ENCODE assay signal across 17 cellular contexts in the genomic region with DNA sequence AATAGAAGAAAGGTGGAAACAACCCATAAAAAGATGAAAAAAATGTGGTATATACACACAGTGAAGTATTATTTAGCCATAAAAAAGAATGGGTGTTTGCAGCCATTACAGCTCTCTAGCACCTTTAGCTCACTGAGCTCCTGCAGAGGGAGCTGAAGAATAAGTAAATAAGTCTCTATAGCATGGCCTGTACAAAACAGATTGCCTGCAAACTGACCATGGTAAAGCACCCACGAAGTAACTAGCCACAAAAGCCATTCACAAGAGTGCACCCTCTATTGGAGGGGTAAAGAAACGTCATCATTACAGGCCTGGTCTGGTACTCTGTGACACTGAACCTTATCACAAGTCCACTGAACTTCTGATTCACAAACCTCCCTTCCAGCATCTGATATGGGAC.
DNase-seq lines count a peak whose midpoint lies in the region; ATAC-seq, FAIRE-seq and TF ChIP-seq lines count a peak whose summit lies in the region.
"Had no signal": no experiment of that assay in that cellular context is flagged by ENCODE, and none has a peak within 500 bp of the region (broad histone marks: within the 10 kb centered on the region; RNA-seq: fewer than 3 reads in every experiment).

No MANE protein-coding gene starts in this region.

- ATAC-seq in HG03432 (IDR thresholded peaks at IDR 0.05; ENCODE audit: unreplicated experiment) (no peak), GM21447 (IDR thresholded peaks at IDR 0.05; ENCODE audit: unreplicated experiment) (no peak)
- ATAC-seq: gastrocnemius medialis, right cardiac atrium, T-cell had no signal

- no peak overlapping the region for H2BK5ac ChIP-seq in H1 (ENCODE audit: low read depth, low read length)

- H3K27me3 ChIP-seq in H1 (replicated peaks in 1 of 4; ENCODE audit: control insufficient read depth in 3 of 4, extremely low read depth in 1 of 4, insufficient read depth in 3 of 4, low read length in 3 of 4), result no peaks in the 10 kb centered on the region
- H3K27me3 ChIP-seq: gastrocnemius medialis had no signal

- peak; percentile 20 for TF ChIP-seq CTCF in GM12873 (IDR thresholded peaks at IDR 0.05; ENCODE audit: insufficient read depth, low read depth, low read length, missing control alignments)
- TF ChIP-seq CTCF in NB4 (IDR thresholded peaks at IDR 0.05; ENCODE audit: low read depth, low read length), result no peak
- peak in 2 of 3 experiments; percentile 22 to 48; a peak in 2 of 4 replicates for TF ChIP-seq CTCF in H1 (IDR thresholded peaks at IDR 0.05; ENCODE audit: control extremely low read depth in 1 of 3, insufficient read depth in 1 of 3, low read depth in 1 of 3, low read length in 3 of 3)

- H3K27ac ChIP-seq in H1 (ENCODE audit: low read depth, low read length), result no peak overlapping the region
- H3K27ac ChIP-seq: gastrocnemius medialis had no signal

- TF ChIP-seq EP300 in H1 (IDR thresholded peaks at IDR 0.05; ENCODE audit: borderline replicate concordance in 1 of 2, low read depth in 2 of 2, low read length in 2 of 2), result no peak

- H3K9ac ChIP-seq in H1 (replicated peaks in 1 of 4; ENCODE audit: extremely low read depth in 1 of 4, low read depth in 3 of 4, low read length in 3 of 4), result no peak overlapping the region

- H4K5ac ChIP-seq in H1 (ENCODE audit: insufficient read length, low read depth, low read length), result no peak overlapping the region

- CTCF ChIA-PET in H1 (lab: Charles Lee; ENCODE audit: partially characterized antibody), result interaction anchor here (0.5 to 2.4 kb wide), 9 partner anchors 9 to 100 kb away, joined by 3 to 9 read pairs (median 3); no protein-coding TSS in a partner anchor

- no peak for FAIRE-seq in H1 (lab: Jason Lieb, UNC)

- no peak overlapping the region for H4K8ac ChIP-seq in H1 (ENCODE audit: extremely low read depth, insufficient read depth, low read length)

- no peaks in the 10 kb centered on the region for H3K36me3 ChIP-seq in H1 (ENCODE audit: control insufficient read depth in 2 of 4, insufficient read depth in 4 of 4, low read length in 3 of 4)
- H3K36me3 ChIP-seq: gastrocnemius medialis had no signal

- DNase-seq in A172 (ENCODE audit: low spot score) (peak; percentile 2), NB4 (ENCODE audit: low read depth) (peak; percentile 37), H1 (ENCODE audit: low read depth in 1 of 2, low spot score in 2 of 2) (no peak), NCI-H1694 (lab: John Stamatoyannopoulos, UW) (no peak), HT-29 (ENCODE audit: low spot score) (no peak)
- DNase-seq: activated CD4-positive, CD25-positive, alpha-beta regulatory T cell treated with anti-CD3 and anti-CD28 coated beads, Interleukin-2, amount 50 U/mL, for 72 hours; activated T-cell treated with anti-CD3 and anti-CD28 coated beads, Interleukin-2, amount 50 U/mL, for 48 hours; amygdala; gastrocnemius medialis; GF-D8; NCI-H1417 treated with DMSO at 0.1 percent for 48 hours; NK-92 treated with Interleukin-12 subunit alpha and Interleukin-12 subunit beta, amount 100 ng/mL, for 24 hours; right cardiac atrium; T-cell had no signal

- H4K20me1 ChIP-seq in H1 (replicated peaks in 1 of 2; ENCODE audit: control insufficient read depth in 1 of 2, insufficient read depth in 2 of 2, low read length in 2 of 2), result peaks cover 5 to 9% of the 10 kb centered on the region in 2 experiments

- H3K9me3 ChIP-seq in H1 (ENCODE audit: insufficient read depth in 2 of 2, low read depth in 1 of 2, low read length in 1 of 2), result no peaks in the 10 kb centered on the region
- H3K9me3 ChIP-seq: gastrocnemius medialis had no signal

- no peak for TF ChIP-seq POLR2A in NB4 (IDR thresholded peaks at IDR 0.05; ENCODE audit: extremely low read depth, insufficient read length)
- TF ChIP-seq POLR2A in H1 (IDR thresholded peaks at IDR 0.05; ENCODE audit: control extremely low read depth in 1 of 2, low read depth in 2 of 2, low read length in 2 of 2), result no peak

- no peak overlapping the region for H2BK15ac ChIP-seq in H1 (ENCODE audit: low read length)

- peaks cover under 1 to 97% of the 10 kb centered on the region in 2 experiments; a peak in 3 of 4 replicates for H3K79me2 ChIP-seq in H1 (ENCODE audit: control insufficient read depth in 1 of 2, insufficient read depth in 2 of 2, low read length in 2 of 2)

- no peak overlapping the region for H4K91ac ChIP-seq in H1 (replicated peaks; ENCODE audit: insufficient read length, low read length)

- no peak overlapping the region for H2BK120ac ChIP-seq in H1 (replicated peaks; ENCODE audit: low read depth, low read length)

- H3K14ac ChIP-seq in H1 (ENCODE audit: insufficient read length), result no peak overlapping the region

- H3K18ac ChIP-seq in H1 (ENCODE audit: extremely low read depth, low read length), result no peak overlapping the region

- H3K23ac ChIP-seq in H1 (ENCODE audit: insufficient read length), result no peak overlapping the region

- POLR2A ChIA-PET in H1 (lab: Charles Lee; ENCODE audit: partially characterized antibody), result interaction anchor here (0.6 kb wide), 1 partner anchor 70 kb away, joined by 3 read pairs; no protein-coding TSS in a partner anchor

- no peaks in the 10 kb centered on the region for H3K4me1 ChIP-seq in H1 (replicated peaks in 1 of 4; ENCODE audit: control insufficient read depth in 3 of 4, insufficient read depth in 4 of 4, low read length in 3 of 4)

- WGBS in H1 (ENCODE audit: extremely low coverage in 1 of 2, insufficient coverage in 1 of 2, insufficient read length in 1 of 2, insufficient replicate concordance in 2 of 2, low coverage in 1 of 2, low lambda C conversion rate in 2 of 2, missing lambda C conversion rate in 1 of 2), 2 experiments, result 91% methylated on average over 2 of the region's 2 CpGs; no CpG with 5 or more reads in 1 of the 2 experiments

- H3K4me2 ChIP-seq in H1 (ENCODE audit: insufficient read depth in 1 of 2, low read depth in 2 of 2, low read length in 2 of 2), result no peak overlapping the region

- H2AFZ ChIP-seq in H1 (ENCODE audit: low read length), result no peak overlapping the region

- H3K4ac ChIP-seq in H1 (replicated peaks; ENCODE audit: insufficient read length, low read depth, low read length), result no peak overlapping the region

- H3K79me1 ChIP-seq in H1 (ENCODE audit: low read depth, low read length), result peaks cover 5% of the 10 kb centered on the region; the same call in 1 of the 2 replicates

- no peak overlapping the region for H2AK5ac ChIP-seq in H1 (ENCODE audit: low read depth, low read length)

- TF ChIP-seq RAD21 in H1 (IDR thresholded peaks at IDR 0.05 in 1 of 2, conservative IDR thresholded peaks at IDR 0.05 in 1 of 2; ENCODE audit: low read depth in 2 of 2, low read length in 2 of 2), result no peak

- no peak overlapping the region for H2BK12ac ChIP-seq in H1 (ENCODE audit: low read depth, low read length)

- no peak overlapping the region for H3K56ac ChIP-seq in H1 (replicated peaks; ENCODE audit: insufficient read length, low read depth, low read length)

- H3K4me3 ChIP-seq in NB4 (ENCODE audit: low read depth, low read length), result no peak overlapping the region
- no peak overlapping the region for H3K4me3 ChIP-seq in H1 (ENCODE audit: extremely low read depth in 1 of 4, insufficient read depth in 2 of 4, low read depth in 3 of 4, low read length in 4 of 4)
- H3K4me3 ChIP-seq: gastrocnemius medialis had no signal

- H3K23me2 ChIP-seq in H1 (ENCODE audit: low read depth, low read length), result no peaks in the 10 kb centered on the region

- no peak overlapping the region for H2BK20ac ChIP-seq in H1 (ENCODE audit: low read length)

TF ChIP-seq in H1, 55 proteins besides CTCF, POLR2A, EP300 and RAD21:
- TF ChIP-seq GTF2F1 (IDR thresholded peaks at IDR 0.05; ENCODE audit: borderline replicate concordance, low read depth, low read length), result no peak
- peak; percentile 83; the same call in 1 of the 2 replicates for TF ChIP-seq KDM1A (IDR thresholded peaks at IDR 0.05; ENCODE audit: borderline replicate concordance, low read length)

Comparison
In these comparisons a context has a peak if more than half of its experiments do, and no peak if none do; other contexts are left out.
1. DNase-seq: peak in A172 (single experiment) and NB4 (single experiment); none in H1 (0 of 2), NCI-H1694 (single experiment) and HT-29 (single experiment).